Comparison of ENCODE assay signal across 8 cellular contexts in genomic region chr21:45405271-45405818, GRCh38. TPM values are rescaled to one million over a fixed set of nuclear protein-coding genes. Genes with fewer than 3 reads are reported as not detected.
A peak's percentile ranks its signal among the peaks of the same experiment; 100 is the strongest.
DNase-seq lines count a peak whose midpoint lies in the region; ATAC-seq and TF ChIP-seq lines count a peak whose summit lies in the region.

No MANE protein-coding gene starts in this region.

- no peaks in the 10 kb centered on the region for H3K27me3 ChIP-seq in HAP-1 (ENCODE audit: low read depth)
- H3K27me3 ChIP-seq in hepatocyte, result no peaks in the 10 kb centered on the region
- no peaks in the 10 kb centered on the region for H3K27me3 ChIP-seq in smooth muscle cell (ENCODE audit: low read depth)

- H3K4me2 ChIP-seq in hepatocyte (peak overlapping the region; percentile 94), smooth muscle cell (peak overlapping the region; percentile 94)

- H3K9me3 ChIP-seq in HAP-1 (peaks cover 5% of the 10 kb centered on the region; the same call in 1 of the 2 replicates), hepatocyte (ENCODE audit: low read depth) (peaks cover 4% of the 10 kb centered on the region), smooth muscle cell (replicated peaks; ENCODE audit: low read depth) (peaks cover 5% of the 10 kb centered on the region)

- peaks cover 21% of the 10 kb centered on the region for H3F3A ChIP-seq in smooth muscle cell (ENCODE audit: low read depth)

- H3K4me1 ChIP-seq in HAP-1 (peaks cover 7% of the 10 kb centered on the region), hepatocyte (ENCODE audit: insufficient read depth) (peaks cover 46% of the 10 kb centered on the region), smooth muscle cell (ENCODE audit: low read depth) (peaks cover 48% of the 10 kb centered on the region)

- CTCF ChIA-PET in activated naive CD4-positive, alpha-beta T cell treated with anti-CD3 and anti-CD28 coated beads, Interleukin-2, amount 10 ng/mL, durations not matched to agents 7 days and 5 days (lab: Charles Lee), result no interaction called here

- peaks cover 47% of the 10 kb centered on the region for H3K27me3 Mint-ChIP-seq in activated T-cell treated with anti-CD3 and anti-CD28 coated beads, Interleukin-2, amount 50 U/mL, for 72 hours (ENCODE audit: low read depth)
- H3K27me3 Mint-ChIP-seq in activated naive CD4-positive, alpha-beta T cell treated with anti-CD3 and anti-CD28 coated beads, Interleukin-2, amount 10 ng/mL, durations not matched to agents 7 days and 5 days, result peaks cover 79% of the 10 kb centered on the region

- TF ChIP-seq CTCF in hepatocyte (IDR thresholded peaks at IDR 0.05; ENCODE audit: poor library complexity) (no peak), smooth muscle cell (IDR thresholded peaks at IDR 0.05; ENCODE audit: borderline replicate concordance, insufficient read depth, poor library complexity, severe bottlenecking) (no peak)

- H3K36me3 Mint-ChIP-seq in activated T-cell treated with anti-CD3 and anti-CD28 coated beads, Interleukin-2, amount 50 U/mL, for 72 hours (ENCODE audit: insufficient read depth in 2 of 2), result peaks cover 4 to 8% of the 10 kb centered on the region in 2 donors
- H3K36me3 Mint-ChIP-seq in activated naive CD4-positive, alpha-beta T cell treated with anti-CD3 and anti-CD28 coated beads, Interleukin-2, amount 10 ng/mL, durations not matched to agents 7 days and 5 days, result peaks cover 2% of the 10 kb centered on the region

- peaks cover 5 to 7% of the 10 kb centered on the region in 2 donors for H3K9me3 Mint-ChIP-seq in activated T-cell treated with anti-CD3 and anti-CD28 coated beads, Interleukin-2, amount 50 U/mL, for 72 hours
- H3K9me3 Mint-ChIP-seq in activated naive CD4-positive, alpha-beta T cell treated with anti-CD3 and anti-CD28 coated beads, Interleukin-2, amount 10 ng/mL, durations not matched to agents 7 days and 5 days, result peaks cover 4% of the 10 kb centered on the region

- H3K4me3 ChIP-seq in HAP-1 (peak overlapping the region; percentile 49), hepatocyte (peak overlapping the region; percentile 39), smooth muscle cell (peak overlapping the region; percentile 65)

- no CpG with 5 or more reads among the region's 86 CpGs for WGBS in hepatocyte (ENCODE audit: low lambda C conversion rate, missing lambda C conversion rate)
- WGBS in smooth muscle cell (ENCODE audit: low lambda C conversion rate), result 0% methylated on average over 8 of the region's 86 CpGs

- H3K79me2 ChIP-seq in hepatocyte (peaks cover 37% of the 10 kb centered on the region), smooth muscle cell (ENCODE audit: low read depth) (peaks cover 50% of the 10 kb centered on the region)

- H3K9ac ChIP-seq in smooth muscle cell (ENCODE audit: low read depth), result no peak overlapping the region

- peaks cover 15% of the 10 kb centered on the region for H3K4me1 Mint-ChIP-seq in activated T-cell treated with anti-CD3 and anti-CD28 coated beads, Interleukin-2, amount 50 U/mL, for 72 hours (ENCODE audit: low read depth)
- peaks cover 10% of the 10 kb centered on the region for H3K4me1 Mint-ChIP-seq in activated naive CD4-positive, alpha-beta T cell treated with anti-CD3 and anti-CD28 coated beads, Interleukin-2, amount 10 ng/mL, durations not matched to agents 7 days and 5 days

- H2AFZ ChIP-seq in hepatocyte (no peak overlapping the region), smooth muscle cell (ENCODE audit: low read depth) (no peak overlapping the region)

- DNase-seq in HAP-1 (ENCODE audit: low spot score in 2 of 2) (peak in 1 of 2 experiments; percentile 61), hepatocyte (ENCODE audit: low spot score) (peak; percentile 69), smooth muscle cell (lab: John Stamatoyannopoulos, UW; ENCODE audit: unreplicated experiment) (no peak), NCI-H1092 (lab: John Stamatoyannopoulos, UW) (no peak), NCI-H446 (lab: John Stamatoyannopoulos, UW) (no peak), DMS79 treated with DMSO at 0.1 percent for 48 hours (lab: John Stamatoyannopoulos, UW) (no peak)
- DNase-seq in activated T-cell treated with anti-CD3 and anti-CD28 coated beads, Interleukin-2, amount 50 U/mL, for 72 hours, result peak; percentile 23 to 31
- no peak for DNase-seq in activated naive CD4-positive, alpha-beta T cell treated with anti-CD3 and anti-CD28 coated beads, Interleukin-2, amount 10 ng/mL, durations not matched to agents 7 days and 5 days

- no peaks in the 10 kb centered on the region for H3K9me2 ChIP-seq in hepatocyte (replicated peaks; ENCODE audit: insufficient read depth)

- H3K27ac ChIP-seq in hepatocyte (peak overlapping the region; percentile 66), smooth muscle cell (ENCODE audit: low read depth) (no peak overlapping the region)

- in situ Hi-C loops in HAP-1 (cut with MboI; ENCODE audit: low sequenced_read_pairs), result no loop called here

- no peak overlapping the region for H3K4me3 Mint-ChIP-seq in activated T-cell treated with anti-CD3 and anti-CD28 coated beads, Interleukin-2, amount 50 U/mL, for 72 hours
- H3K4me3 Mint-ChIP-seq in activated naive CD4-positive, alpha-beta T cell treated with anti-CD3 and anti-CD28 coated beads, Interleukin-2, amount 10 ng/mL, durations not matched to agents 7 days and 5 days, result no peak overlapping the region

- ATAC-seq in activated T-cell treated with anti-CD3 and anti-CD28 coated beads, Interleukin-2, amount 50 U/mL, for 72 hours (replicated peaks in 1 of 2), result peak; percentile 50 to 64

- H4K20me1 ChIP-seq in hepatocyte (ENCODE audit: insufficient read depth, poor library complexity, severe bottlenecking) (no peaks in the 10 kb centered on the region), smooth muscle cell (ENCODE audit: low read depth) (peaks cover 46% of the 10 kb centered on the region)

- H3K36me3 ChIP-seq in HAP-1 (replicated peaks) (peaks cover 5% of the 10 kb centered on the region; the same call in 1 of the 2 replicates), hepatocyte (replicated peaks; ENCODE audit: insufficient read depth, low read depth) (no peaks in the 10 kb centered on the region), smooth muscle cell (ENCODE audit: low read depth) (no peaks in the 10 kb centered on the region)

- H3K27ac Mint-ChIP-seq in activated T-cell treated with anti-CD3 and anti-CD28 coated beads, Interleukin-2, amount 50 U/mL, for 72 hours, result no peak overlapping the region
- H3K27ac Mint-ChIP-seq in activated naive CD4-positive, alpha-beta T cell treated with anti-CD3 and anti-CD28 coated beads, Interleukin-2, amount 10 ng/mL, durations not matched to agents 7 days and 5 days, result no peak overlapping the region

RNA-seq across cellular contexts. Expression of gene COL18A1, which starts 0.4 kb away (rescaled TPM):
- total RNA-seq in activated T-cell treated with anti-CD3 and anti-CD28 coated beads, Interleukin-2, amount 50 U/mL, for 72 hours, result 1 to 10 TPM; 4.9 to 7.5 TPM
- total RNA-seq in hepatocyte (67.3 and 97.1 TPM in 2 replicates), smooth muscle cell (192 and 240 TPM in 2 replicates)
- polyA plus RNA-seq in hepatocyte (140 and 178 TPM in 2 replicates), smooth muscle cell (362 and 485 TPM in 2 replicates)

Comparison
In these comparisons a context has a peak if more than half of its experiments do, and no peak if none do; other contexts are left out.
1. DNase-seq: peak in activated T-cell treated with anti-CD3 and anti-CD28 coated beads, Interleukin-2, amount 50 U/mL, for 72 hours (2 of 2) and hepatocyte (single experiment); none in smooth muscle cell (single experiment), NCI-H1092 (single experiment), NCI-H446 (0 of 2), DMS79 treated with DMSO at 0.1 percent for 48 hours (single experiment) and activated naive CD4-positive, alpha-beta T cell treated with anti-CD3 and anti-CD28 coated beads, Interleukin-2, amount 10 ng/mL, durations not matched to agents 7 days and 5 days (single experiment).
2. Peak in every context shown above with its lines, with median percentiles within 50 percentile points of each other: H3K4me3 ChIP-seq.